In the genomic region with DNA sequence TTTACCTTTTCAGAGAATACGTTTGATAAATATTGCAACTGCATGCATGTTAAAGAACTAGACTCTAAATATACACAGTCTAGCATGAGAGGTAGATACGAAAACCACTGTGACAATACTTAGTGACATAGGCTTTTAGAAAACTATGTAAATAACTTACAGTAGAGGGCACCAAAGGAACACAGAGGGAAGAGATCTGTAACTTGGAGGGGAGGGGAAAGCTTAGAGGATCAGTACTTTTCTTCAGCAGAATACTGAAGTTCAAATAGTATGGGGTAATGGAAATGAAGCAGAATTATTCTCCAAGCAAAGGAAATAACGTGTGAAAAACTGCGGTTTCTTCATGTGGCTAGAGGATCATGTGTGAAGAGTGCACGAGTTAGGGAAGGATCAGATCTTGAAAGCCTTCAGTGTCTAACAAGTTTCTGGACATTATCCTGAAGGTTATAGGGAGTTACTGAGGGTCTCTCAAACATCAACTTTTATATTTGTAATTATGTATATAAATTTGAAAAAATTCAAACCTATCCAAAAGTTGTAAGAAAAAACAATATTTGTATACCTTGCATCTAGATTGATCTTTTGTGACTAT, we compare ENCODE assay signal across 9 cellular contexts.
DNase-seq lines count a peak whose midpoint lies in the region; ATAC-seq and TF ChIP-seq lines count a peak whose summit lies in the region.
"Had no signal": no experiment of that assay in that cellular context is flagged by ENCODE, and none has a peak within 500 bp of the region (broad histone marks: within the 10 kb centered on the region; RNA-seq: fewer than 3 reads in every experiment).

No MANE protein-coding gene starts in this region.

- H3K36me3 Mint-ChIP-seq in CD4-positive, alpha-beta T cell (ENCODE audit: low read depth): no peaks in the 10 kb centered on the region
- H3K36me3 Mint-ChIP-seq in progenitor cell of endocrine pancreas (ENCODE audit: insufficient read depth): no peaks in the 10 kb centered on the region
- H3K36me3 Mint-ChIP-seq: immature natural killer cell had no signal

- no peak overlapping the region for H3K27ac Mint-ChIP-seq in CD4-positive, alpha-beta T cell
- H3K27ac Mint-ChIP-seq in progenitor cell of endocrine pancreas: no peak overlapping the region
- H3K27ac Mint-ChIP-seq: immature natural killer cell had no signal

- H3K9me3 ChIP-seq in CD4-positive, alpha-beta T cell (ENCODE audit: control insufficient read depth, low read length): no peaks in the 10 kb centered on the region

- H3K27me3 ChIP-seq in CD4-positive, alpha-beta T cell (ENCODE audit: control insufficient read depth, insufficient read depth, low read length): no peaks in the 10 kb centered on the region

- POLR2A ChIA-PET in CD4-positive, alpha-beta T cell (lab: Charles Lee): no interaction called here
- POLR2A ChIA-PET in GM10248 (lab: Yijun Ruan, JAX): no interaction called here

- intact Hi-C loops in CD4-positive, alpha-beta T cell (cut with DNase I, micrococcal nuclease): loop anchor here in 1 of 2 experiments (10.0 kb wide), 1 partner anchor 1359 kb away; no protein-coding TSS in a partner anchor

- no peak overlapping the region for H3K27ac ChIP-seq in CD4-positive, alpha-beta T cell (ENCODE audit: low read depth, low read length)

- DNase-seq in CD4-positive, alpha-beta T cell: no peak
- DNase-seq in SK-N-DZ (ENCODE audit: low spot score): peak; percentile 24
- peak; percentile 81 for DNase-seq in fibroblast of the aortic adventitia (ENCODE audit: low read depth)
- DNase-seq in progenitor cell of endocrine pancreas (ENCODE audit: low spot score, unreplicated experiment): no peak
- no peak for DNase-seq in GM10248 (ENCODE audit: extremely low spot score)
- no peak for DNase-seq in GDM1 (lab: John Stamatoyannopoulos, UW)

- H3K4me3 ChIP-seq in fibroblast of the aortic adventitia (ENCODE audit: low read depth, low read length): no peak overlapping the region

- CTCF ChIA-PET in CD4-positive, alpha-beta T cell (lab: Charles Lee): interaction anchor here (0.7 kb wide), 1 partner anchor 12 kb away, joined by 3 read pairs; no protein-coding TSS in a partner anchor
- CTCF ChIA-PET in GM10248 (lab: Yijun Ruan, JAX): no interaction called here

- H3K4me3 Mint-ChIP-seq in CD4-positive, alpha-beta T cell: no peak overlapping the region
- H3K4me3 Mint-ChIP-seq in progenitor cell of endocrine pancreas (ENCODE audit: low read depth): no peak overlapping the region
- H3K4me3 Mint-ChIP-seq: immature natural killer cell had no signal

- H3K9me3 Mint-ChIP-seq in CD4-positive, alpha-beta T cell: no peaks in the 10 kb centered on the region
- H3K9me3 Mint-ChIP-seq in progenitor cell of endocrine pancreas (ENCODE audit: low read depth): no peaks in the 10 kb centered on the region
- H3K9me3 Mint-ChIP-seq: immature natural killer cell had no signal

- peaks cover 7% of the 10 kb centered on the region for H3K27me3 Mint-ChIP-seq in CD4-positive, alpha-beta T cell
- no peaks in the 10 kb centered on the region for H3K27me3 Mint-ChIP-seq in progenitor cell of endocrine pancreas

- peak; percentile 21 for TF ChIP-seq CTCF in CD4-positive, alpha-beta T cell (IDR thresholded peaks at IDR 0.05)
- peak; percentile 72 for TF ChIP-seq CTCF in fibroblast of the aortic adventitia (IDR thresholded peaks at IDR 0.05; ENCODE audit: insufficient read depth, low read length)
- TF ChIP-seq CTCF in progenitor cell of endocrine pancreas (IDR thresholded peaks at IDR 0.05; ENCODE audit: unreplicated experiment): peak; percentile 64
- TF ChIP-seq CTCF in GM10248 (IDR thresholded peaks at IDR 0.05; ENCODE audit: control extremely low read depth, extremely low read depth, low read depth, missing control alignments): no peak

- H3K4me1 Mint-ChIP-seq in CD4-positive, alpha-beta T cell (ENCODE audit: low read depth): no peaks in the 10 kb centered on the region
- peaks cover 2% of the 10 kb centered on the region for H3K4me1 Mint-ChIP-seq in progenitor cell of endocrine pancreas (ENCODE audit: low read depth)

- no peak for ATAC-seq in CD4-positive, alpha-beta T cell (ENCODE audit: poor library complexity)
- peak; percentile 60 for ATAC-seq in GM19025 (IDR thresholded peaks at IDR 0.05; ENCODE audit: low read depth, unreplicated experiment)
- peak; percentile 74 for ATAC-seq in HG03442 (IDR thresholded peaks at IDR 0.05; ENCODE audit: unreplicated experiment)

Comparison
In these comparisons a context has a peak if more than half of its experiments do, and no peak if none do; other contexts are left out.
1. DNase-seq: peak in SK-N-DZ (single experiment) and fibroblast of the aortic adventitia (single experiment); none in CD4-positive, alpha-beta T cell (0 of 10), progenitor cell of endocrine pancreas (single experiment), GM10248 (single experiment) and GDM1 (single experiment).